In the genomic region with DNA sequence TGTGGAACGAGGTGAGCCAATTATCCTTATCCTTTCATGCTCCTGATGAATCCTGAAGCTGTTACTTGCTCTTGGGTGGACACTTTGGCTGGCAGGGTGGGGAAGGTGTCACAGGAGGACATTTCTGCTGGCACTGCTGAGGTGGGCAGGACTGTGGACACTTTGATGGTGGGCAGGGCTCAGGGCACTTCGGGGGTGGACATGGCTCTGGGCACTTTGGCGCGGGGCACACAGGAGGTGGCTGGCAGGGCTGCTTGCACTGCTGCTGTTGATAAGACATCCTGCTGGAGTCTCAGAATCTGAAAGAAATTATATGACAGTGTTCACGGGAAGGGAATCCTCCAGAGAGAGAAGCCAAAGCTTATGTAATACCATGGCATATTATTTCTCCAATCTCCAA, we compare ENCODE assay signal across 6 cellular contexts. TPM values are rescaled to one million over a fixed set of nuclear protein-coding genes. Genes with fewer than 3 reads are reported as not detected.
"Had no signal": no experiment of that assay in that cellular context is flagged by ENCODE, and none has a peak within 500 bp of the region (broad histone marks: within the 10 kb centered on the region; RNA-seq: fewer than 3 reads in every experiment).

No MANE protein-coding gene starts in this region.

RNA-seq across cellular contexts. Expression of a gene that starts 0.9 kb away (rescaled TPM):
- total RNA-seq: HepG2, HT-29, HT1080, IMR-90 had no signal
- polyA plus RNA-seq: HepG2, IgD-negative memory B cell, IMR-90 had no signal

RNA-seq across cellular contexts. Expression of a gene that starts 18.1 kb away (rescaled TPM):
- total RNA-seq: HepG2, HT-29, HT1080, IMR-90, K562 had no signal
- polyA plus RNA-seq: HepG2, IgD-negative memory B cell, IMR-90, K562 had no signal

RNA-seq across cellular contexts. Expression of a gene that starts 38.2 kb away (rescaled TPM):
- total RNA-seq: HepG2, HT-29, HT1080, IMR-90, K562 had no signal
- polyA plus RNA-seq: HepG2, IgD-negative memory B cell, IMR-90, K562 had no signal

RNA-seq across cellular contexts. Expression of a gene that starts 41.0 kb away (rescaled TPM):
- total RNA-seq: HepG2, HT-29, HT1080, IMR-90, K562 had no signal
- polyA plus RNA-seq: HepG2, IgD-negative memory B cell, IMR-90, K562 had no signal

RNA-seq across cellular contexts. Expression of a gene that starts 55.1 kb away (rescaled TPM):
- total RNA-seq: HepG2, HT-29, HT1080, IMR-90, K562 had no signal
- polyA plus RNA-seq: HepG2, IgD-negative memory B cell, IMR-90 had no signal
